ENCODE assay signal across 8 cellular contexts in genomic region chr4:140052050-140052449, GRCh38.
DNase-seq lines count a peak whose midpoint lies in the region; ATAC-seq and TF ChIP-seq lines count a peak whose summit lies in the region.

No MANE protein-coding gene starts in this region.

- H3K27me3 Mint-ChIP-seq in activated CD4-positive, alpha-beta memory T cell treated with anti-CD3 and anti-CD28 coated beads, Interleukin-2, amount 10 ng/mL, durations not matched to agents 7 days and 5 days, result peaks cover 59% of the 10 kb centered on the region
- H3K27me3 Mint-ChIP-seq in activated T-helper 1 cell treated with anti-CD3 and anti-CD28 coated beads, Interleukin-12 subunit alpha, Interleukin-12 subunit beta, Interleukin-2, Interleukin-4 antibody, amounts not matched to agents 30 ng/mL and 10 ng/mL and 1 ng/mL, durations not matched to agents 14 hours and 24 hours and 36 hours (ENCODE audit: insufficient read depth), result peaks cover 62% of the 10 kb centered on the region

- no peaks in the 10 kb centered on the region for H3K9me3 ChIP-seq in DOHH2 (ENCODE audit: control insufficient read depth, insufficient read depth, low read length)

- no peaks in the 10 kb centered on the region for H3K9me2 ChIP-seq in DOHH2 (replicated peaks; ENCODE audit: control insufficient read depth, low read length)

- no peaks in the 10 kb centered on the region for H3K27me3 ChIP-seq in DOHH2 (ENCODE audit: control insufficient read depth, low read length)

- peaks cover 5% of the 10 kb centered on the region; the same call in 1 of the 2 replicates for H3F3A ChIP-seq in DOHH2 (ENCODE audit: control insufficient read depth, insufficient read depth)

- H3K4me1 Mint-ChIP-seq in activated CD4-positive, alpha-beta memory T cell treated with anti-CD3 and anti-CD28 coated beads, Interleukin-2, amount 10 ng/mL, durations not matched to agents 7 days and 5 days, result peaks cover 39% of the 10 kb centered on the region
- H3K4me1 Mint-ChIP-seq in activated T-helper 1 cell treated with anti-CD3 and anti-CD28 coated beads, Interleukin-12 subunit alpha, Interleukin-12 subunit beta, Interleukin-2, Interleukin-4 antibody, amounts not matched to agents 30 ng/mL and 10 ng/mL and 1 ng/mL, durations not matched to agents 14 hours and 24 hours and 36 hours (ENCODE audit: low read depth), result peaks cover 43% of the 10 kb centered on the region

- H3K4me1 ChIP-seq in DOHH2 (ENCODE audit: control insufficient read depth, low read length), result peaks cover 81% of the 10 kb centered on the region

- H4K20me1 ChIP-seq in DOHH2 (ENCODE audit: control insufficient read depth, insufficient read depth, low read depth, low read length), result no peaks in the 10 kb centered on the region

- no peak overlapping the region for H3K4me3 ChIP-seq in DOHH2 (ENCODE audit: low read length)

- intact Hi-C loops in head of caudate nucleus (cut with DNase I), result loop anchor here (5.0 kb wide), 1 partner anchor 100 kb away; the partner anchor contains the start of gene MAML3
- intact Hi-C loops in activated T-helper 1 cell treated with anti-CD3 and anti-CD28 coated beads, Interleukin-12 subunit alpha, Interleukin-12 subunit beta, Interleukin-2, Interleukin-4 antibody, amounts not matched to agents 30 ng/mL and 10 ng/mL and 1 ng/mL, durations not matched to agents 14 hours and 24 hours and 36 hours (cut with micrococcal nuclease), result loop anchor here (1.0 to 5.0 kb wide), 3 partner anchors 102 to 395 kb away; partner anchors contain the start of gene MAML3

- no peak overlapping the region for H3K27ac Mint-ChIP-seq in activated CD4-positive, alpha-beta memory T cell treated with anti-CD3 and anti-CD28 coated beads, Interleukin-2, amount 10 ng/mL, durations not matched to agents 7 days and 5 days
- H3K27ac Mint-ChIP-seq in activated T-helper 1 cell treated with anti-CD3 and anti-CD28 coated beads, Interleukin-12 subunit alpha, Interleukin-12 subunit beta, Interleukin-2, Interleukin-4 antibody, amounts not matched to agents 30 ng/mL and 10 ng/mL and 1 ng/mL, durations not matched to agents 14 hours and 24 hours and 36 hours, result no peak overlapping the region

- peak; percentile 74 for TF ChIP-seq CTCF in DOHH2 (IDR thresholded peaks at IDR 0.05; ENCODE audit: low read depth, low read length, poor library complexity, severe bottlenecking)

- ATAC-seq in HG02885 (IDR thresholded peaks at IDR 0.05; ENCODE audit: poor library complexity, unreplicated experiment), result no peak

- CTCF ChIA-PET in activated CD4-positive, alpha-beta memory T cell treated with anti-CD3 and anti-CD28 coated beads, Interleukin-2, amount 10 ng/mL, durations not matched to agents 7 days and 5 days (lab: Charles Lee), result interaction anchor here (0.6 to 2.3 kb wide), 20 partner anchors 14 to 318 kb away, joined by 3 to 27 read pairs (median 3); partner anchors contain the start of gene MAML3

- no peaks in the 10 kb centered on the region for H3K36me3 ChIP-seq in DOHH2 (ENCODE audit: control insufficient read depth, low read length)

- no peak overlapping the region for H3K4me3 Mint-ChIP-seq in activated CD4-positive, alpha-beta memory T cell treated with anti-CD3 and anti-CD28 coated beads, Interleukin-2, amount 10 ng/mL, durations not matched to agents 7 days and 5 days
- no peak overlapping the region for H3K4me3 Mint-ChIP-seq in activated T-helper 1 cell treated with anti-CD3 and anti-CD28 coated beads, Interleukin-12 subunit alpha, Interleukin-12 subunit beta, Interleukin-2, Interleukin-4 antibody, amounts not matched to agents 30 ng/mL and 10 ng/mL and 1 ng/mL, durations not matched to agents 14 hours and 24 hours and 36 hours

- POLR2A ChIA-PET in activated CD4-positive, alpha-beta memory T cell treated with anti-CD3 and anti-CD28 coated beads, Interleukin-2, amount 10 ng/mL, durations not matched to agents 7 days and 5 days (lab: Charles Lee), result interaction anchor here (1.0 kb wide), 2 partner anchors 101 to 104 kb away, joined by 3 to 4 read pairs; no protein-coding TSS in a partner anchor

- no peak overlapping the region for H3K4me2 ChIP-seq in DOHH2 (ENCODE audit: low read length)

- DNase-seq in Kasumi-1 (lab: John Stamatoyannopoulos, UW) (peak; percentile 28 to 46), head of caudate nucleus (peak; percentile 21 to 83 (median 62)), NCI-H2171 (lab: John Stamatoyannopoulos, UW) (no peak)
- peak; percentile 50 for DNase-seq in activated CD4-positive, alpha-beta memory T cell treated with anti-CD3 and anti-CD28 coated beads, Interleukin-2, amount 10 ng/mL, durations not matched to agents 7 days and 5 days
- DNase-seq in stimulated activated CD4-positive, alpha-beta T cell treated with anti-CD3 and anti-CD28 coated beads, Interleukin-2, amount 100 ng/mL, for 24 hours, result peak; percentile 39
- DNase-seq in activated T-helper 1 cell treated with anti-CD3 and anti-CD28 coated beads, Interleukin-12 subunit alpha, Interleukin-12 subunit beta, Interleukin-2, Interleukin-4 antibody, amounts not matched to agents 30 ng/mL and 10 ng/mL and 1 ng/mL, durations not matched to agents 14 hours and 24 hours and 36 hours (ENCODE audit: low spot score), result no peak

- H3K27ac ChIP-seq in DOHH2 (ENCODE audit: low read depth, low read length), result no peak overlapping the region

- H3K9me3 Mint-ChIP-seq in activated CD4-positive, alpha-beta memory T cell treated with anti-CD3 and anti-CD28 coated beads, Interleukin-2, amount 10 ng/mL, durations not matched to agents 7 days and 5 days, result no peaks in the 10 kb centered on the region
- H3K9me3 Mint-ChIP-seq in activated T-helper 1 cell treated with anti-CD3 and anti-CD28 coated beads, Interleukin-12 subunit alpha, Interleukin-12 subunit beta, Interleukin-2, Interleukin-4 antibody, amounts not matched to agents 30 ng/mL and 10 ng/mL and 1 ng/mL, durations not matched to agents 14 hours and 24 hours and 36 hours, result no peaks in the 10 kb centered on the region

- no peaks in the 10 kb centered on the region for H3K36me3 Mint-ChIP-seq in activated CD4-positive, alpha-beta memory T cell treated with anti-CD3 and anti-CD28 coated beads, Interleukin-2, amount 10 ng/mL, durations not matched to agents 7 days and 5 days (ENCODE audit: low read depth)
- peaks cover 1% of the 10 kb centered on the region for H3K36me3 Mint-ChIP-seq in activated T-helper 1 cell treated with anti-CD3 and anti-CD28 coated beads, Interleukin-12 subunit alpha, Interleukin-12 subunit beta, Interleukin-2, Interleukin-4 antibody, amounts not matched to agents 30 ng/mL and 10 ng/mL and 1 ng/mL, durations not matched to agents 14 hours and 24 hours and 36 hours (ENCODE audit: low read depth)

- peaks cover 22% of the 10 kb centered on the region for H3K79me2 ChIP-seq in DOHH2 (ENCODE audit: control insufficient read depth, low read length)

Comparison
In these comparisons a context has a peak if more than half of its experiments do, and no peak if none do; other contexts are left out.
1. DNase-seq: peak in Kasumi-1 (2 of 2), activated CD4-positive, alpha-beta memory T cell treated with anti-CD3 and anti-CD28 coated beads, Interleukin-2, amount 10 ng/mL, durations not matched to agents 7 days and 5 days (single experiment), head of caudate nucleus (42 of 42) and stimulated activated CD4-positive, alpha-beta T cell treated with anti-CD3 and anti-CD28 coated beads, Interleukin-2, amount 100 ng/mL, for 24 hours (2 of 2); none in NCI-H2171 (single experiment) and activated T-helper 1 cell treated with anti-CD3 and anti-CD28 coated beads, Interleukin-12 subunit alpha, Interleukin-12 subunit beta, Interleukin-2, Interleukin-4 antibody, amounts not matched to agents 30 ng/mL and 10 ng/mL and 1 ng/mL, durations not matched to agents 14 hours and 24 hours and 36 hours (single experiment).